ENCODE assay signal across 21 cellular contexts in the genomic region with DNA sequence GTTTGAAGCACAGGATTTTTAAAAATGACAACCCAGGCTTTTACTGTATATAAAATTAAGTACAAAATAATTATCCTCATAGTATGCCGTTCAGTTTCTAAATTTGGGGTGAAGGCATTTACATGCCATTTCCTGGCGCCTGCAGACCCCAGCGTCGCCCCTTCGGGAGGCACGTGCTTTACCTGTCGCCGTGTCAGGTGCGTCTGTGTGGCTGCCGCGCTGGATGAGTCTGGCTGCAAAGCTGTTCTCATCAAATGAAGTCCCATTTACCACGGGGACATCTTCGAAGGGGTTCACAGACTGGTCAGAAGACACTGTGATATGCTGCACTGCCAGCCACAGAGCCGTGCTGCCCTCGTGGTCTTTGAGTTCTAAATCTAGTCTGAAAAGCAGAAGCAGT.
"Had no signal": no experiment of that assay in that cellular context is flagged by ENCODE, and none has a peak within 500 bp of the region (broad histone marks: within the 10 kb centered on the region; RNA-seq: fewer than 3 reads in every experiment).

No MANE protein-coding gene starts in this region.

- H3K27me3 Mint-ChIP-seq: activated CD4-positive, alpha-beta memory T cell treated with anti-CD3 and anti-CD28 coated beads for 36 hours; activated naive CD8-positive, alpha-beta T cell treated with anti-CD3 and anti-CD28 coated beads, Interleukin-2, amount 50 U/mL, for 24 hours; effector memory CD8-positive, alpha-beta T cell had no signal

- H3K4me2 ChIP-seq: smooth muscle cell had no signal

- H3K4me1 ChIP-seq: colonic mucosa had no signal

- H3K27me3 ChIP-seq: colonic mucosa, dorsolateral prefrontal cortex, esophagus muscularis mucosa, gastroesophageal sphincter, tibial nerve had no signal

- H3K4me3 ChIP-seq: colonic mucosa, esophagus muscularis mucosa, gastroesophageal sphincter, smooth muscle cell, tibial nerve had no signal

- H3K36me3 ChIP-seq: colonic mucosa had no signal

- H3K27ac Mint-ChIP-seq: activated CD4-positive, alpha-beta memory T cell treated with anti-CD3 and anti-CD28 coated beads for 36 hours had no signal

- DNase-seq: activated CD4-positive, alpha-beta memory T cell treated with anti-CD3 and anti-CD28 coated beads for 36 hours; activated CD4-positive, alpha-beta T cell treated with anti-CD3 and anti-CD28 coated beads for 4 hours; activated CD4-positive, CD25-positive, alpha-beta regulatory T cell; activated gamma-delta T cell; activated naive CD4-positive, alpha-beta T cell treated with anti-CD3 and anti-CD28 coated beads, Interleukin-2, amount 50 U/mL, for 16 hours; activated naive CD8-positive, alpha-beta T cell treated with anti-CD3 and anti-CD28 coated beads, Interleukin-2, amount 50 U/mL, for 24 hours; central memory CD4-positive, alpha-beta T cell; colonic mucosa; effector memory CD8-positive, alpha-beta T cell; left ventricle myocardium superior; mammary epithelial cell; stimulated activated CD4-positive, alpha-beta T cell treated with anti-CD3 and anti-CD28 coated beads, Interleukin-4, amount 100 ng/mL, for 24 hours; stimulated activated naive CD4-positive, alpha-beta T cell treated with Interleukin-2 at 50 U/mL for 16 hours; T1000 had no signal

- H3K9me3 Mint-ChIP-seq: activated CD4-positive, alpha-beta memory T cell treated with anti-CD3 and anti-CD28 coated beads for 36 hours; activated naive CD8-positive, alpha-beta T cell treated with anti-CD3 and anti-CD28 coated beads, Interleukin-2, amount 50 U/mL, for 24 hours; effector memory CD8-positive, alpha-beta T cell; T-helper 1 cell treated with Interleukin-12 subunit alpha and Interleukin-12 subunit beta and Interleukin-4 antibody, amounts not matched to agents 30 μg/mL and 1 μg/mL, for 36 hours had no signal

- H3K4me3 Mint-ChIP-seq: activated CD4-positive, alpha-beta memory T cell treated with anti-CD3 and anti-CD28 coated beads for 36 hours; activated naive CD8-positive, alpha-beta T cell treated with anti-CD3 and anti-CD28 coated beads, Interleukin-2, amount 50 U/mL, for 24 hours; effector memory CD8-positive, alpha-beta T cell; T-helper 1 cell treated with Interleukin-12 subunit alpha and Interleukin-12 subunit beta and Interleukin-4 antibody, amounts not matched to agents 30 μg/mL and 1 μg/mL, for 36 hours had no signal

- H3K27ac ChIP-seq: colonic mucosa, tibial nerve had no signal

- H3K9me3 ChIP-seq: colonic mucosa, esophagus muscularis mucosa, gastroesophageal sphincter, tibial nerve had no signal

- ATAC-seq: activated naive CD8-positive, alpha-beta T cell treated with anti-CD3 and anti-CD28 coated beads, Interleukin-2, amount 50 U/mL, for 24 hours; effector memory CD8-positive, alpha-beta T cell; gastroesophageal sphincter; sciatic nerve had no signal
